ENCODE assay signal across 28 cellular contexts in genomic region chr9:130862747-130863146, GRCh38. TPM values are rescaled to one million over a fixed set of nuclear protein-coding genes. Genes with fewer than 3 reads are reported as not detected.
DNase-seq lines count a peak whose midpoint lies in the region; ATAC-seq and TF ChIP-seq lines count a peak whose summit lies in the region.
"Had no signal": no experiment of that assay in that cellular context is flagged by ENCODE, and none has a peak within 500 bp of the region (broad histone marks: within the 10 kb centered on the region; RNA-seq: fewer than 3 reads in every experiment).

No MANE protein-coding gene starts in this region.

- DNase-seq in activated naive CD8-positive, alpha-beta T cell treated with anti-CD3 and anti-CD28 coated beads, Interleukin-2, amount 50 U/mL, for 24 hours: no peak
- no peak for DNase-seq in activated naive CD8-positive, alpha-beta T cell treated with anti-CD3 and anti-CD28 coated beads for 36 hours
- no peak for DNase-seq in brain microvascular endothelial cell
- DNase-seq in substantia nigra (lab: John Stamatoyannopoulos, UW): no peak
- DNase-seq in upper lobe of left lung: no peak
- DNase-seq in Ammon's horn (ENCODE audit: low spot score): no peak
- no peak for DNase-seq in activated CD4-positive, alpha-beta T cell treated with anti-CD3 and anti-CD28 coated beads for 48 hours
- DNase-seq: activated naive CD4-positive, alpha-beta T cell treated with anti-CD3 and anti-CD28 coated beads for 36 hours; activated T-cell treated with anti-CD3 and anti-CD28 coated beads, Interleukin-2, amount 50 U/mL, for 48 hours; CD8-positive, alpha-beta memory T cell; DMS153; effector CD8-positive, alpha-beta T cell; GF-D8; naive thymus-derived CD8-positive, alpha-beta T cell; NCI-H1436; NCI-H2171; NCI-H526; posterior cingulate gyrus; stimulated activated CD4-positive, alpha-beta T cell treated with anti-CD3 and anti-CD28 coated beads, Interleukin-1b, Interleukin-23, amount 100 ng/mL, for 48 hours had no signal

- in situ Hi-C loops in brain microvascular endothelial cell (cut with HindIII; ENCODE audit: low pct_ligation_motif_present, low sequenced_read_pairs): loop anchor here (25.0 kb wide), 1 partner anchor 150 kb away; no protein-coding TSS in a partner anchor

- no peak overlapping the region for H3K27ac Mint-ChIP-seq in activated naive CD8-positive, alpha-beta T cell treated with anti-CD3 and anti-CD28 coated beads, Interleukin-2, amount 50 U/mL, for 24 hours
- H3K27ac Mint-ChIP-seq in activated naive CD8-positive, alpha-beta T cell treated with anti-CD3 and anti-CD28 coated beads for 36 hours: no peak overlapping the region
- H3K27ac Mint-ChIP-seq: activated naive CD4-positive, alpha-beta T cell treated with anti-CD3 and anti-CD28 coated beads for 36 hours had no signal

- H3K4me1 ChIP-seq in muscle layer of colon (ENCODE audit: insufficient read depth, low read length) (peaks cover 85% of the 10 kb centered on the region), upper lobe of left lung (peaks cover 0 to 16% (median 13%) of the 10 kb centered on the region in 4 donors)
- H3K4me1 ChIP-seq: HAP-1 had no signal

- TF ChIP-seq EP300 in upper lobe of left lung (IDR thresholded peaks at IDR 0.05): no peak

- WGBS in upper lobe of left lung, 2 donors: 94 to 96% methylated on average over 23 of the region's 23 CpGs

- no peaks in the 10 kb centered on the region for H3K27me3 Mint-ChIP-seq in activated naive CD8-positive, alpha-beta T cell treated with anti-CD3 and anti-CD28 coated beads, Interleukin-2, amount 50 U/mL, for 24 hours
- no peaks in the 10 kb centered on the region for H3K27me3 Mint-ChIP-seq in activated naive CD8-positive, alpha-beta T cell treated with anti-CD3 and anti-CD28 coated beads for 36 hours
- H3K27me3 Mint-ChIP-seq: CD8-positive, alpha-beta memory T cell; naive thymus-derived CD8-positive, alpha-beta T cell had no signal

- no peak for TF ChIP-seq POLR2A in upper lobe of left lung (IDR thresholded peaks at IDR 0.05)

- H3K9me3 ChIP-seq in muscle layer of colon (ENCODE audit: low read length) (no peaks in the 10 kb centered on the region), upper lobe of left lung (no peaks in the 10 kb centered on the region)
- H3K9me3 ChIP-seq: HAP-1, thoracic aorta had no signal

- H3K27ac ChIP-seq in brain microvascular endothelial cell: peak overlapping the region; percentile 99
- H3K27ac ChIP-seq in muscle layer of colon (ENCODE audit: low read depth, low read length): peak overlapping the region; percentile 50
- H3K27ac ChIP-seq in substantia nigra (ENCODE audit: low read depth, low read length, poor library complexity, severe bottlenecking): peak overlapping the region; percentile 40
- no peak overlapping the region for H3K27ac ChIP-seq in upper lobe of left lung
- H3K27ac ChIP-seq: 22Rv1, RWPE1 had no signal

- H3K36me3 Mint-ChIP-seq in activated naive CD8-positive, alpha-beta T cell treated with anti-CD3 and anti-CD28 coated beads, Interleukin-2, amount 50 U/mL, for 24 hours (ENCODE audit: low read depth): peaks cover 15% of the 10 kb centered on the region
- peaks cover 2% of the 10 kb centered on the region for H3K36me3 Mint-ChIP-seq in activated naive CD8-positive, alpha-beta T cell treated with anti-CD3 and anti-CD28 coated beads for 36 hours

- H3K9ac ChIP-seq in muscle layer of colon (ENCODE audit: low read length): peak overlapping the region; percentile 39

- H3K4me1 Mint-ChIP-seq in activated naive CD8-positive, alpha-beta T cell treated with anti-CD3 and anti-CD28 coated beads, Interleukin-2, amount 50 U/mL, for 24 hours: peaks cover 1% of the 10 kb centered on the region
- no peaks in the 10 kb centered on the region for H3K4me1 Mint-ChIP-seq in activated naive CD8-positive, alpha-beta T cell treated with anti-CD3 and anti-CD28 coated beads for 36 hours

- TF ChIP-seq CTCF in brain microvascular endothelial cell (IDR thresholded peaks at IDR 0.05; ENCODE audit: low read depth, low read length, missing control alignments) (no peak), upper lobe of left lung (IDR thresholded peaks at IDR 0.05) (no peak)

- peak; percentile 25 for ATAC-seq in activated naive CD8-positive, alpha-beta T cell treated with anti-CD3 and anti-CD28 coated beads, Interleukin-2, amount 50 U/mL, for 24 hours
- no peak for ATAC-seq in upper lobe of left lung (ENCODE audit: low FRiP score in 2 of 2)
- ATAC-seq: naive thymus-derived CD8-positive, alpha-beta T cell had no signal

- no peaks in the 10 kb centered on the region for H3K9me3 Mint-ChIP-seq in activated naive CD8-positive, alpha-beta T cell treated with anti-CD3 and anti-CD28 coated beads, Interleukin-2, amount 50 U/mL, for 24 hours
- H3K9me3 Mint-ChIP-seq in activated naive CD8-positive, alpha-beta T cell treated with anti-CD3 and anti-CD28 coated beads for 36 hours: no peaks in the 10 kb centered on the region
- H3K9me3 Mint-ChIP-seq: activated naive CD4-positive, alpha-beta T cell treated with anti-CD3 and anti-CD28 coated beads for 36 hours; CD8-positive, alpha-beta memory T cell; naive thymus-derived CD8-positive, alpha-beta T cell had no signal

- no peak overlapping the region for H3K4me3 ChIP-seq in brain microvascular endothelial cell (ENCODE audit: low read depth, low read length)
- peak overlapping the region in 1 of 2 donors; percentile 28 for H3K4me3 ChIP-seq in muscle layer of colon (ENCODE audit: low read depth in 1 of 2, low read length in 2 of 2)
- H3K4me3 ChIP-seq in upper lobe of left lung: no peak overlapping the region
- H3K4me3 ChIP-seq: HAP-1, thoracic aorta had no signal

- H3K27me3 ChIP-seq in brain microvascular endothelial cell (replicated peaks) (no peaks in the 10 kb centered on the region), muscle layer of colon (ENCODE audit: control insufficient read depth in 1 of 2, insufficient read depth in 2 of 2, low read length in 2 of 2) (no peaks in the 10 kb centered on the region), upper lobe of left lung (no peaks in the 10 kb centered on the region)

- H3K36me3 ChIP-seq in brain microvascular endothelial cell (replicated peaks) (peaks cover 70% of the 10 kb centered on the region), muscle layer of colon (ENCODE audit: insufficient read depth, low read length) (peaks cover 31% of the 10 kb centered on the region), upper lobe of left lung (peaks cover 0 to 27% (median 7%) of the 10 kb centered on the region in 4 donors)
- H3K36me3 ChIP-seq: HAP-1 had no signal

- no peak overlapping the region for H3K4me3 Mint-ChIP-seq in activated naive CD8-positive, alpha-beta T cell treated with anti-CD3 and anti-CD28 coated beads, Interleukin-2, amount 50 U/mL, for 24 hours
- no peak overlapping the region for H3K4me3 Mint-ChIP-seq in activated naive CD8-positive, alpha-beta T cell treated with anti-CD3 and anti-CD28 coated beads for 36 hours
- H3K4me3 Mint-ChIP-seq: activated naive CD4-positive, alpha-beta T cell treated with anti-CD3 and anti-CD28 coated beads for 36 hours; CD8-positive, alpha-beta memory T cell; naive thymus-derived CD8-positive, alpha-beta T cell had no signal

RNA-seq across cellular contexts. Expression of gene ABL1, which starts 27.7 kb away (rescaled TPM):
- 10 to 100 TPM; 37.9 to 38.5 TPM for total RNA-seq in activated naive CD8-positive, alpha-beta T cell treated with anti-CD3 and anti-CD28 coated beads for 36 hours
- total RNA-seq in upper lobe of left lung: 10 to 100 TPM; 39.8 to 56.5 (median 47.0) TPM

RNA-seq across cellular contexts. Expression of gene QRFP, which starts 33.9 kb away (rescaled TPM):
- total RNA-seq in activated naive CD8-positive, alpha-beta T cell treated with anti-CD3 and anti-CD28 coated beads for 36 hours: not detected
- total RNA-seq in upper lobe of left lung: not detected
- total RNA-seq: activated naive CD4-positive, alpha-beta T cell treated with anti-CD3 and anti-CD28 coated beads for 36 hours; aorta; CD8-positive, alpha-beta memory T cell; cerebellum; mesenteric fat pad; naive thymus-derived CD8-positive, alpha-beta T cell; skeletal muscle tissue; thoracic aorta had no signal

Comparison
In these comparisons a context has a peak if more than half of its experiments do, and no peak if none do; other contexts are left out.
1. H3K27ac ChIP-seq: peak in brain microvascular endothelial cell (single experiment), muscle layer of colon (single experiment) and substantia nigra (single experiment); none in upper lobe of left lung (0 of 4).